8 cellular contexts compared by ENCODE assay signal in genomic region chr14:102949062-102949800, GRCh38. TPM values are rescaled to one million over a fixed set of nuclear protein-coding genes. Genes with fewer than 3 reads are reported as not detected.
DNase-seq lines count a peak whose midpoint lies in the region; ATAC-seq and TF ChIP-seq lines count a peak whose summit lies in the region.

No MANE protein-coding gene starts in this region.

- H3K4me3 ChIP-seq in CD4-positive, alpha-beta memory T cell (ENCODE audit: low read length in 2 of 2) = no peak overlapping the region
- no peak overlapping the region for H3K4me3 ChIP-seq in GM23338
- H3K4me3 ChIP-seq in SU-DHL-6 (ENCODE audit: insufficient read depth, low read length, poor library complexity, severe bottlenecking) = no peak overlapping the region

- no peaks in the 10 kb centered on the region for H3K36me3 ChIP-seq in CD4-positive, alpha-beta memory T cell (ENCODE audit: insufficient read depth, low read length)
- peaks cover 25% of the 10 kb centered on the region for H3K36me3 ChIP-seq in GM23338 (ENCODE audit: insufficient read depth)
- H3K36me3 ChIP-seq in SU-DHL-6 (ENCODE audit: low read length) = no peaks in the 10 kb centered on the region

- H3K9me3 ChIP-seq in CD4-positive, alpha-beta memory T cell (ENCODE audit: control insufficient read depth in 1 of 2, low read length in 2 of 2) = no peaks in the 10 kb centered on the region
- no peaks in the 10 kb centered on the region for H3K9me3 ChIP-seq in SU-DHL-6 (ENCODE audit: insufficient read depth, low read length)

- peaks cover 15 to 30% (median 23%) of the 10 kb centered on the region in 4 donors for H3K4me1 Mint-ChIP-seq in CD4-positive, alpha-beta memory T cell
- H3K4me1 Mint-ChIP-seq in GM23338 = no peaks in the 10 kb centered on the region
- H3K4me1 Mint-ChIP-seq in glutamatergic neuron (ENCODE audit: low read depth, unreplicated experiment) = peaks cover 5% of the 10 kb centered on the region

- peaks cover 4 to 9% of the 10 kb centered on the region in 2 donors for H3K36me3 Mint-ChIP-seq in CD4-positive, alpha-beta memory T cell
- peaks cover 72% of the 10 kb centered on the region for H3K36me3 Mint-ChIP-seq in GM23338 (ENCODE audit: low read depth)
- peaks cover 5% of the 10 kb centered on the region for H3K36me3 Mint-ChIP-seq in glutamatergic neuron (ENCODE audit: unreplicated experiment)

- POLR2A ChIA-PET in CD4-positive, alpha-beta memory T cell (lab: Charles Lee; ENCODE audit: partially characterized antibody) = interaction anchor here (0.6 to 1.5 kb wide), 3 partner anchors 19 to 109 kb away, joined by 3 to 4 read pairs (median 4); partner anchors contain the start of gene CDC42BPB

- intact Hi-C loops in CD4-positive, alpha-beta memory T cell (cut with micrococcal nuclease) = no loop called here

- no peaks in the 10 kb centered on the region for H3K79me2 ChIP-seq in GM23338 (replicated peaks; ENCODE audit: insufficient read depth)
- H3K79me2 ChIP-seq in SU-DHL-6 (ENCODE audit: insufficient read depth, low read length) = no peaks in the 10 kb centered on the region

- H3K4me2 ChIP-seq in GM23338 (no peak overlapping the region), SU-DHL-6 (ENCODE audit: low read depth, low read length, poor library complexity, severe bottlenecking) (peak overlapping the region; percentile 26)

- H3K9me2 ChIP-seq in GM23338 (ENCODE audit: insufficient read depth) = no peaks in the 10 kb centered on the region
- no peaks in the 10 kb centered on the region for H3K9me2 ChIP-seq in SU-DHL-6 (replicated peaks; ENCODE audit: insufficient read depth, low read length)

- ATAC-seq in GM23338 (no peak), HG03457 (IDR thresholded peaks at IDR 0.05; ENCODE audit: unreplicated experiment) (no peak)

- H3K27ac Mint-ChIP-seq in CD4-positive, alpha-beta memory T cell = peak overlapping the region; percentile 10 to 86 (median 67)
- H3K27ac Mint-ChIP-seq in GM23338 (peak overlapping the region; percentile 76; the same call in 1 of the 2 replicates), glutamatergic neuron (ENCODE audit: unreplicated experiment) (peak overlapping the region; percentile 59)

- no peak for TF ChIP-seq CTCF in GM23338 (conservative IDR thresholded peaks at IDR 0.05; ENCODE audit: low read depth in 2 of 2)
- no peak for TF ChIP-seq CTCF in SU-DHL-6 (IDR thresholded peaks at IDR 0.05; ENCODE audit: insufficient read depth, low read length, poor library complexity, severe bottlenecking)
- TF ChIP-seq CTCF in glutamatergic neuron (IDR thresholded peaks at IDR 0.05; ENCODE audit: partially characterized antibody, unreplicated experiment) = no peak

- no peak overlapping the region for H3K27ac ChIP-seq in CD4-positive, alpha-beta memory T cell (ENCODE audit: low read depth, low read length)
- H3K27ac ChIP-seq in GM23338 (ENCODE audit: low read depth) (no peak overlapping the region), SU-DHL-6 (ENCODE audit: low read depth, low read length) (peak overlapping the region; percentile 61)

- H3K4me3 Mint-ChIP-seq in CD4-positive, alpha-beta memory T cell = peak overlapping the region in 7 of 8 donors; percentile 43 to 69 (median 61)
- H3K4me3 Mint-ChIP-seq in GM23338 = no peak overlapping the region
- peak overlapping the region; percentile 41 for H3K4me3 Mint-ChIP-seq in glutamatergic neuron (ENCODE audit: unreplicated experiment)

- H3F3A ChIP-seq in GM23338 (replicated peaks; ENCODE audit: low read depth) = no peaks in the 10 kb centered on the region
- H3F3A ChIP-seq in SU-DHL-6 (ENCODE audit: insufficient read depth) = 0 out of 2 replicates have a peak, but pooled peaks cover 4% of the 10 kb centered on the region

- no peaks in the 10 kb centered on the region for H3K27me3 Mint-ChIP-seq in CD4-positive, alpha-beta memory T cell
- H3K27me3 Mint-ChIP-seq in GM23338 (ENCODE audit: insufficient read depth, low read depth, poor library complexity) (peaks cover under 1% of the 10 kb centered on the region), glutamatergic neuron (ENCODE audit: unreplicated experiment) (no peaks in the 10 kb centered on the region)

- no peak overlapping the region for H3K9ac ChIP-seq in SU-DHL-6 (ENCODE audit: low read length)

- CTCF ChIA-PET in CD4-positive, alpha-beta memory T cell (lab: Charles Lee; ENCODE audit: partially characterized antibody) = no interaction called here

- peaks cover 15% of the 10 kb centered on the region for H3K4me1 ChIP-seq in CD4-positive, alpha-beta memory T cell (ENCODE audit: insufficient read depth, low read length)
- no peaks in the 10 kb centered on the region for H3K4me1 ChIP-seq in GM23338 (ENCODE audit: insufficient read depth)

- DNase-seq in CD4-positive, alpha-beta memory T cell = peak; percentile 35 to 60 (median 53)
- no peak for DNase-seq in GM23338 (ENCODE audit: low spot score)
- DNase-seq in glutamatergic neuron = no peak
- no peak for DNase-seq in NCI-H748 treated with DMSO at 0.1 percent for 48 hours (lab: John Stamatoyannopoulos, UW)
- DNase-seq in DMS153 (lab: John Stamatoyannopoulos, UW) = no peak
- no peak for DNase-seq in HuH-7.5 (ENCODE audit: low spot score)

- H3K9me3 Mint-ChIP-seq in CD4-positive, alpha-beta memory T cell = no peaks in the 10 kb centered on the region
- H3K9me3 Mint-ChIP-seq in GM23338 (no peaks in the 10 kb centered on the region), glutamatergic neuron (ENCODE audit: unreplicated experiment) (peaks cover 9% of the 10 kb centered on the region)

- H2AFZ ChIP-seq in GM23338 (no peak overlapping the region), SU-DHL-6 (ENCODE audit: low read depth, low read length, severe bottlenecking) (peak overlapping the region; percentile 15)

- H3K27me3 ChIP-seq in CD4-positive, alpha-beta memory T cell (ENCODE audit: insufficient read depth, low read length) = no peaks in the 10 kb centered on the region
- H3K27me3 ChIP-seq in GM23338 (ENCODE audit: insufficient read depth) = no peaks in the 10 kb centered on the region
- no peaks in the 10 kb centered on the region for H3K27me3 ChIP-seq in SU-DHL-6 (ENCODE audit: low read length)

- H4K20me1 ChIP-seq in GM23338 (replicated peaks; ENCODE audit: insufficient read depth) (no peaks in the 10 kb centered on the region; the same call in 1 of the 2 replicates), SU-DHL-6 (ENCODE audit: low read depth, low read length) (no peaks in the 10 kb centered on the region)

TF ChIP-seq in GM23338, 12 proteins besides CTCF, POLR2A, EP300 and RAD21 (continues in another document):
- TF ChIP-seq ZNF331 (CRISPR knock-in tag; IDR thresholded peaks at IDR 0.05; ENCODE audit: low read depth) (no peak), STAT1 (IDR thresholded peaks at IDR 0.05; ENCODE audit: unreplicated experiment) (no peak), EZH2 (IDR thresholded peaks at IDR 0.05; ENCODE audit: low read depth, unreplicated experiment) (no peak), ZNF114 (CRISPR knock-in tag; IDR thresholded peaks at IDR 0.05) (no peak), REST (IDR thresholded peaks at IDR 0.05; ENCODE audit: unreplicated experiment) (no peak), NANOG (IDR thresholded peaks at IDR 0.05; ENCODE audit: borderline replicate concordance) (no peak)
- TF ChIP-seq, protein P1, sequence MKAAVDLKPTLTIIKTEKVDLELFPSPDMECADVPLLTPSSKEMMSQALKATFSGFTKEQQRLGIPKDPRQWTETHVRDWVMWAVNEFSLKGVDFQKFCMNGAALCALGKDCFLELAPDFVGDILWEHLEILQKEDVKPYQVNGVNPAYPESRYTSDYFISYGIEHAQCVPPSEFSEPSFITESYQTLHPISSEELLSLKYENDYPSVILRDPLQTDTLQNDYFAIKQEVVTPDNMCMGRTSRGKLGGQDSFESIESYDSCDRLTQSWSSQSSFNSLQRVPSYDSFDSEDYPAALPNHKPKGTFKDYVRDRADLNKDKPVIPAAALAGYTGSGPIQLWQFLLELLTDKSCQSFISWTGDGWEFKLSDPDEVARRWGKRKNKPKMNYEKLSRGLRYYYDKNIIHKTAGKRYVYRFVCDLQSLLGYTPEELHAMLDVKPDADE (IDR thresholded peaks at IDR 0.05) = no peak

RNA-seq across cellular contexts. Expression of gene AMN, which starts 26.8 kb away (rescaled TPM):
- 1 to 10 TPM; 5.1 to 7.1 TPM for total RNA-seq in CD4-positive, alpha-beta memory T cell
- 1 to 10 TPM in 1 of 2 donors, under 1 TPM in 1; 0.77 to 2.1 TPM for polyA plus RNA-seq in CD4-positive, alpha-beta memory T cell
- 0.16 and 0.69 TPM in 2 replicates for total RNA-seq in GM23338 (2014; rRNA removed; shearing (Covaris generic))
- 1.2 and 1.6 TPM in 2 replicates for polyA plus RNA-seq in GM23338 (2016; fragmentation: Nextera tagmentation; extraction: Ambion mirVana)
- 0.34 TPM for total RNA-seq in glutamatergic neuron (ENCODE audit: unreplicated experiment)

Comparison
In these comparisons a context has a peak if more than half of its experiments do, and no peak if none do; other contexts are left out.
1. DNase-seq: peak in CD4-positive, alpha-beta memory T cell (5 of 5); none in GM23338 (single experiment), glutamatergic neuron (single experiment), NCI-H748 treated with DMSO at 0.1 percent for 48 hours (single experiment), DMS153 (single experiment) and HuH-7.5 (single experiment).
2. Peak in every context shown above with its lines, with median percentiles within 50 percentile points of each other: H3K27ac Mint-ChIP-seq.